ENCODE assay signal across 12 cellular contexts in the genomic region with DNA sequence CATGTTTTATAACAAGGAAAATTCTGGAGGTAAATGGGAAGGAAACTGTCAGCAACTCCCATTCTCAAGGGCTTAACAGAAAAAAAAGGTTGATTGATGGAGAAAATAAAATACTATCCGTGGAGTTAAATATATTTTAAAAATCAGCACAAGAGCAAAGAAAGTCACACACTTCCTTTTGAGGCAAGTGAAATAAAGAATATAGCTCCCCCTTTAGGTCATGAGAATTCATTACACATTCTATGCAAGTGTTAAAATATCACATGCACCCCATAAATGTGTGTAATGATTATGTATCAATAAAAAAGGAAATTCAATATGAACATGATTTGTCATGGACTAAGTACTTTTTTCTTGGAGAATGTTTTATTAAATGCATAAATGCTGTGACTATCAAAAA.
DNase-seq lines count a peak whose midpoint lies in the region; ATAC-seq, FAIRE-seq and TF ChIP-seq lines count a peak whose summit lies in the region.
"Had no signal": no experiment of that assay in that cellular context is flagged by ENCODE, and none has a peak within 500 bp of the region (broad histone marks: within the 10 kb centered on the region; RNA-seq: fewer than 3 reads in every experiment).

No MANE protein-coding gene starts in this region.

- intact Hi-C loops in psoas muscle (cut with DNase I): no loop called here

- TF ChIP-seq CTCF in astrocyte of the spinal cord (IDR thresholded peaks at IDR 0.05; ENCODE audit: low read depth, low read length): peak; percentile 31
- peak; percentile 21 for TF ChIP-seq CTCF in psoas muscle (IDR thresholded peaks at IDR 0.05)

- in situ Hi-C loops in astrocyte of the spinal cord (cut with HindIII; ENCODE audit: low sequenced_read_pairs): no loop called here

- ATAC-seq in psoas muscle: no peak
- no peak for ATAC-seq in HG02763 (IDR thresholded peaks at IDR 0.05; ENCODE audit: unreplicated experiment)
- ATAC-seq: stimulated activated naive CD8-positive, alpha-beta T cell treated with anti-CD3 and anti-CD28 coated beads, Interleukin-15, amount 100 ng/mL, for 72 hours had no signal

- FAIRE-seq in HTR-8/SVneo (lab: Jason Lieb, UNC): no peak

- 43 to 74% (median 56%) methylated on average over 1 of the region's 1 CpG for WGBS in psoas muscle, 3 donors

- no peaks in the 10 kb centered on the region for H3K4me1 ChIP-seq in psoas muscle
- H3K4me1 ChIP-seq: parathyroid adenoma had no signal

- no peaks in the 10 kb centered on the region for H3K27me3 ChIP-seq in psoas muscle (ENCODE audit: insufficient read depth in 3 of 3, low read length in 2 of 3)

- DNase-seq in NCI-H345 treated with DMSO at 0.1 percent for 48 hours (lab: John Stamatoyannopoulos, UW; ENCODE audit: unreplicated experiment): peak; percentile 2
- DNase-seq in NCI-H345 (lab: John Stamatoyannopoulos, UW): no peak
- peak; percentile 0 for DNase-seq in KG1 (lab: John Stamatoyannopoulos, UW)
- DNase-seq in astrocyte of the spinal cord (ENCODE audit: low read depth, low spot score): no peak
- DNase-seq in psoas muscle: no peak
- DNase-seq in NCI-H510A treated with DMSO at 0.1 percent for 48 hours (lab: John Stamatoyannopoulos, UW): no peak
- no peak for DNase-seq in HTR-8/SVneo (ENCODE audit: insufficient read length, low spot score)
- DNase-seq: foreskin fibroblast; NCI-H526; stimulated activated naive CD8-positive, alpha-beta T cell treated with anti-CD3 and anti-CD28 coated beads, Interleukin-15, amount 100 ng/mL, for 72 hours had no signal

- H3K27ac ChIP-seq in psoas muscle: no peak overlapping the region
- H3K27ac ChIP-seq: parathyroid adenoma had no signal

- no peak overlapping the region for H3K4me3 ChIP-seq in astrocyte of the spinal cord (ENCODE audit: low read depth, low read length)
- no peak overlapping the region for H3K4me3 ChIP-seq in psoas muscle

- H3K36me3 ChIP-seq in psoas muscle (ENCODE audit: insufficient read depth in 1 of 2, low read depth in 1 of 2): no peaks in the 10 kb centered on the region

- H3K9me3 ChIP-seq in psoas muscle: peaks cover 6% of the 10 kb centered on the region

Comparison
In these comparisons a context has a peak if more than half of its experiments do, and no peak if none do; other contexts are left out.
1. DNase-seq: peak in NCI-H345 treated with DMSO at 0.1 percent for 48 hours (single experiment) and KG1 (single experiment); none in NCI-H345 (single experiment), astrocyte of the spinal cord (single experiment), psoas muscle (0 of 2), NCI-H510A treated with DMSO at 0.1 percent for 48 hours (single experiment) and HTR-8/SVneo (single experiment).